Comparison of ENCODE assay signal across 2 cellular contexts in genomic region chr13:113608967-113609533, GRCh38.
TF ChIP-seq lines count a peak whose summit lies in the region.

No MANE protein-coding gene starts in this region.

TF ChIP-seq in GM23338, 12 proteins besides CTCF, POLR2A, EP300 and RAD21:
- TF ChIP-seq EZH2phosphoT487 (IDR thresholded peaks at IDR 0.05; ENCODE audit: unreplicated experiment) (no peak), STAT1 (IDR thresholded peaks at IDR 0.05; ENCODE audit: unreplicated experiment) (no peak), JUNB (IDR thresholded peaks at IDR 0.05; ENCODE audit: unreplicated experiment) (no peak)

TF ChIP-seq in Ishikawa, 13 proteins besides CTCF, POLR2A, EP300 and RAD21:
- TF ChIP-seq CEBPB (IDR thresholded peaks at IDR 0.05), result peak; percentile 44; the same call in 1 of the 2 replicates
- TF ChIP-seq MAX (IDR thresholded peaks at IDR 0.05), result no peak
